Comparison of ENCODE assay signal across 29 cellular contexts in genomic region chr14:24506443-24506842, GRCh38. TPM values are rescaled to one million over a fixed set of nuclear protein-coding genes. Genes with fewer than 3 reads are reported as not detected.
"Had no signal": no experiment of that assay in that cellular context is flagged by ENCODE, and none has a peak within 500 bp of the region (broad histone marks: within the 10 kb centered on the region; RNA-seq: fewer than 3 reads in every experiment).

No MANE protein-coding gene starts in this region.

- H3K4me3 ChIP-seq: colonic mucosa, esophagus squamous epithelium, gastrocnemius medialis, heart right ventricle, left lung, lower lobe of right lung, mucosa of descending colon had no signal

- H3K9me3 ChIP-seq: colonic mucosa, esophagus squamous epithelium, gastrocnemius medialis, heart right ventricle, left lung, lower lobe of right lung, mucosa of descending colon had no signal

- H3K27me3 Mint-ChIP-seq: dendritic cell treated with granulocyte-macrophage colony-stimulating factor and Interleukin-4, amounts not matched to agents 40 ng/mL and 50 ng/mL, for 4 days had no signal

- H3K4me1 Mint-ChIP-seq: endodermal cell, mesothelial cell of epicardium had no signal

- H3K27ac Mint-ChIP-seq: dendritic cell treated with granulocyte-macrophage colony-stimulating factor and Interleukin-4, amounts not matched to agents 40 ng/mL and 50 ng/mL, for 4 days; effector memory CD8-positive, alpha-beta T cell; endodermal cell; mesothelial cell of epicardium had no signal

- DNase-seq: colonic mucosa; cortex of kidney; effector CD8-positive, alpha-beta T cell; effector memory CD8-positive, alpha-beta T cell; endodermal cell; erythroblast; esophagus squamous epithelium; foreskin fibroblast; foreskin melanocyte; gastrocnemius medialis; glutamatergic neuron; head of caudate nucleus; heart right ventricle; hippocampal formation; left cardiac atrium; left lung; left ventricle myocardium superior; lower lobe of right lung; mesenchymal stem cell; mucosa of descending colon had no signal

- H3K4me1 ChIP-seq: colonic mucosa, esophagus squamous epithelium, gastrocnemius medialis, heart right ventricle, left lung, lower lobe of right lung had no signal

- ATAC-seq: effector memory CD8-positive, alpha-beta T cell; esophagus mucosa; gastrocnemius medialis; heart right ventricle; left cardiac atrium; left lung; left ventricle myocardium superior; lower lobe of right lung; mucosa of descending colon had no signal

- H3K36me3 ChIP-seq: colonic mucosa, esophagus squamous epithelium, gastrocnemius medialis, heart right ventricle, left lung, lower lobe of right lung had no signal

- H3K27ac ChIP-seq: colonic mucosa, epithelial cell of prostate, esophagus squamous epithelium, gastrocnemius medialis, heart right ventricle, left lung, lower lobe of right lung had no signal

- H3K9me3 Mint-ChIP-seq: dendritic cell treated with granulocyte-macrophage colony-stimulating factor and Interleukin-4, amounts not matched to agents 40 ng/mL and 50 ng/mL, for 4 days; effector memory CD8-positive, alpha-beta T cell; endodermal cell had no signal

- H3K4me3 Mint-ChIP-seq: dendritic cell treated with granulocyte-macrophage colony-stimulating factor and Interleukin-4, amounts not matched to agents 40 ng/mL and 50 ng/mL, for 4 days; effector memory CD8-positive, alpha-beta T cell; endodermal cell; mesothelial cell of epicardium had no signal

- H3K27me3 ChIP-seq: colonic mucosa, esophagus squamous epithelium, gastrocnemius medialis, left lung had no signal

RNA-seq across cellular contexts. Expression of gene CMA1, which starts 1.6 kb away (rescaled TPM):
- total RNA-seq: dermis microvascular lymphatic vessel endothelial cell, endodermal cell, glomerular endothelial cell, kidney epithelial cell, left lung, lung microvascular endothelial cell, mesothelial cell of epicardium, myocyte had no signal
